ENCODE assay signal across 6 cellular contexts in genomic region chr21:10385202-10385601, GRCh38.
DNase-seq lines count a peak whose midpoint lies in the region; ATAC-seq and TF ChIP-seq lines count a peak whose summit lies in the region.
"Not testable (repeated sequence)": the region's sequence is repeated elsewhere in the genome, so short reads cannot be mapped to it uniquely, and the experiment has no call there.

No MANE protein-coding gene starts in this region.

- not testable (repeated sequence) for H3K36me3 ChIP-seq in esophagus muscularis mucosa; hepatocyte (replicated peaks; ENCODE audit: insufficient read depth, low read depth); lung (ENCODE audit: control insufficient read depth in 2 of 2, insufficient read depth in 2 of 2, low read length in 2 of 2); upper lobe of right lung

- H3K9me2 ChIP-seq in hepatocyte (replicated peaks; ENCODE audit: insufficient read depth), result not testable (repeated sequence)

- intact Hi-C loops in esophagus muscularis mucosa (cut with DNase I); upper lobe of right lung (cut with DNase I): not testable (repeated sequence)

- not testable (repeated sequence) for ATAC-seq in lung (ENCODE audit: insufficient read depth, low FRiP score); upper lobe of right lung
- ATAC-seq in omental fat pad (ENCODE audit: low FRiP score), result peak; percentile 31

- not testable (repeated sequence) for H3K27me3 ChIP-seq in esophagus muscularis mucosa; hepatocyte; lung (ENCODE audit: control insufficient read depth, insufficient read depth); upper lobe of right lung

- WGBS in esophagus muscularis mucosa, result 74% methylated on average over 3 of the region's 3 CpGs
- WGBS in hepatocyte (ENCODE audit: low lambda C conversion rate, missing lambda C conversion rate), result 73% methylated on average over 3 of the region's 3 CpGs
- 76 to 83% methylated on average over 3 of the region's 3 CpGs for WGBS in lung, 2 donors

- not testable (repeated sequence) for H3K79me2 ChIP-seq in hepatocyte

- H3K9me3 ChIP-seq in esophagus muscularis mucosa (peaks cover 0 to 42% (median 17%) of the 10 kb centered on the region in 4 donors), hepatocyte (ENCODE audit: low read depth) (peaks cover 25% of the 10 kb centered on the region), lung (ENCODE audit: control insufficient read depth in 2 of 2, insufficient read depth in 1 of 2, low read length in 1 of 2) (peaks cover 9 to 27% of the 10 kb centered on the region in 2 donors)
- not testable (repeated sequence) for H3K9me3 ChIP-seq in upper lobe of right lung

- peak; percentile 73 for DNase-seq in coronary artery (ENCODE audit: low spot score)
- DNase-seq in esophagus muscularis mucosa (ENCODE audit: extremely low spot score), result peak; percentile 70
- peak; percentile 7 for DNase-seq in hepatocyte (ENCODE audit: low spot score)
- DNase-seq in lung (ENCODE audit: low spot score), result peak; percentile 29
- not testable (repeated sequence) for DNase-seq in omental fat pad (ENCODE audit: low spot score)
- peak; percentile 63 for DNase-seq in upper lobe of right lung

- not testable (repeated sequence) for H3K4me3 ChIP-seq in coronary artery, esophagus muscularis mucosa, hepatocyte, lung, upper lobe of right lung

- H2AFZ ChIP-seq in hepatocyte, result not testable (repeated sequence)

- H4K20me1 ChIP-seq in hepatocyte (ENCODE audit: insufficient read depth, poor library complexity, severe bottlenecking), result not testable (repeated sequence)

- not testable (repeated sequence) for TF ChIP-seq CTCF in coronary artery (IDR thresholded peaks at IDR 0.05); esophagus muscularis mucosa (IDR thresholded peaks at IDR 0.05); hepatocyte (IDR thresholded peaks at IDR 0.05; ENCODE audit: poor library complexity); lung (IDR thresholded peaks at IDR 0.05; ENCODE audit: control extremely low read depth, extremely low read depth); omental fat pad (IDR thresholded peaks at IDR 0.05); upper lobe of right lung (IDR thresholded peaks at IDR 0.05)

- not testable (repeated sequence) for H3K4me2 ChIP-seq in hepatocyte

- not testable (repeated sequence) for H3K27ac ChIP-seq in coronary artery; esophagus muscularis mucosa (replicated peaks in 1 of 4); hepatocyte; lung (ENCODE audit: low read depth in 1 of 2, low read length in 1 of 2); upper lobe of right lung

- not testable (repeated sequence) for TF ChIP-seq POLR2A in esophagus muscularis mucosa (IDR thresholded peaks at IDR 0.05; ENCODE audit: low read depth)

- not testable (repeated sequence) for H3K4me1 ChIP-seq in esophagus muscularis mucosa; hepatocyte (ENCODE audit: insufficient read depth); lung (ENCODE audit: control insufficient read depth in 2 of 2, insufficient read depth in 2 of 2, low read length in 2 of 2); upper lobe of right lung

- TF ChIP-seq EP300 in esophagus muscularis mucosa (IDR thresholded peaks at IDR 0.05), result not testable (repeated sequence)
